ENCODE assay signal across 28 cellular contexts in genomic region chr19:29516821-29517395, GRCh38. TPM values are rescaled to one million over a fixed set of nuclear protein-coding genes. Genes with fewer than 3 reads are reported as not detected.
A peak's percentile ranks its signal among the peaks of the same experiment; 100 is the strongest.
DNase-seq lines count a peak whose midpoint lies in the region; ATAC-seq and TF ChIP-seq lines count a peak whose summit lies in the region.
"Had no signal": no experiment of that assay in that cellular context is flagged by ENCODE, and none has a peak within 500 bp of the region (broad histone marks: within the 10 kb centered on the region; RNA-seq: fewer than 3 reads in every experiment).

No MANE protein-coding gene starts in this region.

- H3K9me3 Mint-ChIP-seq in neural crest cell, result no peaks in the 10 kb centered on the region

- H3K4me3 Mint-ChIP-seq in neural crest cell, result no peak overlapping the region
- H3K4me3 Mint-ChIP-seq: CD4-positive, alpha-beta memory T cell had no signal

- peaks cover 77% of the 10 kb centered on the region for H3K27me3 Mint-ChIP-seq in neural crest cell (ENCODE audit: low read depth)

- no peaks in the 10 kb centered on the region for H3K36me3 Mint-ChIP-seq in neural crest cell (ENCODE audit: low read depth)
- H3K36me3 Mint-ChIP-seq: CD4-positive, alpha-beta memory T cell had no signal

- no peaks in the 10 kb centered on the region for H3K4me1 ChIP-seq in left ventricle myocardium inferior
- H3K4me1 ChIP-seq: BLaER1, Caco-2, HAP-1, SJCRH30 had no signal

- peak overlapping the region; percentile 50 for H3K27ac Mint-ChIP-seq in neural crest cell (ENCODE audit: unreplicated experiment)
- H3K27ac Mint-ChIP-seq: CD4-positive, alpha-beta memory T cell had no signal

- no peak overlapping the region for H3K4me3 ChIP-seq in left ventricle myocardium inferior
- H3K4me3 ChIP-seq: BLaER1, GM23248, HAP-1, SJCRH30 had no signal

- H3K4me1 Mint-ChIP-seq in neural crest cell, result no peaks in the 10 kb centered on the region
- H3K4me1 Mint-ChIP-seq: CD4-positive, alpha-beta memory T cell had no signal

- ATAC-seq in left cardiac atrium, result no peak
- no peak for ATAC-seq in HG03139 (IDR thresholded peaks at IDR 0.05; ENCODE audit: unreplicated experiment)
- ATAC-seq in GM21526 (IDR thresholded peaks at IDR 0.05; ENCODE audit: low FRiP score, unreplicated experiment), result no peak

- no peak overlapping the region for H3K27ac ChIP-seq in left ventricle myocardium inferior (replicated peaks)
- H3K27ac ChIP-seq: 22Rv1, BLaER1, GM23248, HL-60, SJCRH30 had no signal

- no peaks in the 10 kb centered on the region for H3K36me3 ChIP-seq in left ventricle myocardium inferior
- H3K36me3 ChIP-seq: BLaER1, HAP-1, SJCRH30 had no signal

- DNase-seq in NOMO-1 treated with DMSO at 0.1 percent for 48 hours (lab: John Stamatoyannopoulos, UW; ENCODE audit: unreplicated experiment) (peak; percentile 14), NOMO-1 treated with dmso at 0.1 percent for 144 hours (lab: John Stamatoyannopoulos, UW; ENCODE audit: unreplicated experiment) (no peak), left ventricle myocardium inferior (peak; percentile 2), left cardiac atrium (no peak), neural crest cell (ENCODE audit: low read depth, low spot score) (no peak), iPS-NIHi7 (ENCODE audit: extremely low spot score) (no peak)
- DNase-seq: ACHN; Caco-2; CD4-positive, alpha-beta memory T cell; DMS 273 treated with DMSO at 0.1 percent for 48 hours; DMS79 treated with DMSO at 0.1 percent for 48 hours; GM23248; KBM-7; MV-4-11; NCI-H1105 treated with DMSO at 0.1 percent for 48 hours; NCI-H2081; NCI-H2171; NCI-H524 treated with DMSO at 0.1 percent for 48 hours; NCI-H82; OCI-M1; SJCRH30 had no signal

- peaks cover 54% of the 10 kb centered on the region for H3K27me3 ChIP-seq in left ventricle myocardium inferior (ENCODE audit: low read depth)

- intact Hi-C loops in left ventricle myocardium inferior (cut with micrococcal nuclease), result no loop called here
- intact Hi-C loops in left cardiac atrium (cut with DNase I), result no loop called here

- TF ChIP-seq CTCF in left ventricle myocardium inferior (IDR thresholded peaks at IDR 0.05; ENCODE audit: borderline replicate concordance) (no peak), neural crest cell (conservative IDR thresholded peaks at IDR 0.05) (no peak)

- H3K9me3 ChIP-seq in left ventricle myocardium inferior (replicated peaks), result no peaks in the 10 kb centered on the region
- H3K9me3 ChIP-seq: BLaER1, Caco-2, HAP-1, SJCRH30 had no signal

RNA-seq across cellular contexts. Expression of gene VSTM2B, which starts 8.9 kb away (rescaled TPM):
- total RNA-seq in left ventricle myocardium inferior, result not detected
- not detected for total RNA-seq in left cardiac atrium
- 0.21 TPM in 1 of 2 replicates, not detected in the other for total RNA-seq in neural crest cell
- total RNA-seq: Caco-2; CD4-positive, alpha-beta memory T cell; GM23248; HT-29; SJCRH30 had no signal

Comparison
In these comparisons a context has a peak if more than half of its experiments do, and no peak if none do; other contexts are left out.
1. DNase-seq: peak in NOMO-1 treated with DMSO at 0.1 percent for 48 hours (single experiment) and left ventricle myocardium inferior (single experiment); none in NOMO-1 treated with dmso at 0.1 percent for 144 hours (single experiment), left cardiac atrium (single experiment), neural crest cell (single experiment) and iPS-NIHi7 (single experiment).